Comparison of ENCODE assay signal across 1 cellular context in genomic region chr7:44072364-44073231, GRCh38.
TF ChIP-seq lines count a peak whose summit lies in the region.

No MANE protein-coding gene starts in this region.

TF ChIP-seq in SK-N-SH treated with all-trans-retinoic acid at 6 μM for 48 hours, 23 proteins besides CTCF, POLR2A, EP300 and RAD21 (continued from another document):
- no peak for TF ChIP-seq TSHZ2 (CRISPR knock-in tag; IDR thresholded peaks at IDR 0.05)
- no peak for TF ChIP-seq ZFP3 (CRISPR knock-in tag; IDR thresholded peaks at IDR 0.05)
